Comparison of ENCODE assay signal across 11 cellular contexts in genomic region chr19:46298477-46299003, GRCh38. TPM values are rescaled to one million over a fixed set of nuclear protein-coding genes. Genes with fewer than 3 reads are reported as not detected.
A peak's percentile ranks its signal among the peaks of the same experiment; 100 is the strongest.
DNase-seq lines count a peak whose midpoint lies in the region; ATAC-seq, FAIRE-seq and TF ChIP-seq lines count a peak whose summit lies in the region.
"Had no signal": no experiment of that assay in that cellular context is flagged by ENCODE, and none has a peak within 500 bp of the region (broad histone marks: within the 10 kb centered on the region; RNA-seq: fewer than 3 reads in every experiment).

No MANE protein-coding gene starts in this region.

- no peaks in the 10 kb centered on the region for H3K9me3 Mint-ChIP-seq in T-helper 2 cell treated with Interferon-gamma antibody and Interleukin-4, amounts not matched to agents 5 μg/mL and 100 μg/mL, for 36 hours
- H3K9me3 Mint-ChIP-seq: activated naive CD8-positive, alpha-beta T cell treated with anti-CD3 and anti-CD28 coated beads, Interleukin-2, amount 10 ng/mL, durations not matched to agents 7 days and 5 days had no signal

- peak in 1 of 2 donors; percentile 1 for ATAC-seq in upper lobe of left lung (ENCODE audit: low FRiP score in 2 of 2)

- DNase-seq in NCI-H82 (lab: John Stamatoyannopoulos, UW) (peak; percentile 63), NCI-H82 treated with DMSO at 0.1 percent for 48 hours (lab: John Stamatoyannopoulos, UW; ENCODE audit: unreplicated experiment) (no peak), endothelial cell of umbilical vein (ENCODE audit: low read depth, low spot score) (peak; percentile 18), upper lobe of left lung (peak in 1 of 2 donors; percentile 36), T-helper 1 cell (no peak)
- no peak for DNase-seq in stimulated activated CD4-positive, alpha-beta T cell treated with anti-CD3 and anti-CD28 coated beads, Interleukin-4, amount 100 ng/mL, for 24 hours
- no peak for DNase-seq in T-helper 2 cell treated with Interferon-gamma antibody and Interleukin-4, amounts not matched to agents 5 μg/mL and 100 μg/mL, for 36 hours (ENCODE audit: low spot score)
- DNase-seq: activated naive CD8-positive, alpha-beta T cell treated with anti-CD3 and anti-CD28 coated beads, Interleukin-2, amount 10 ng/mL, durations not matched to agents 7 days and 5 days had no signal

- BruUV-seq in endothelial cell of umbilical vein (replicated peaks; lab: Mats Ljungman, UMichigan) = no TSS peak

- H3K27ac ChIP-seq in endothelial cell of umbilical vein (ENCODE audit: insufficient read depth, low read depth, low read length) (peak overlapping the region; percentile 25), muscle layer of duodenum (ENCODE audit: low read length) (peak overlapping the region; percentile 84), upper lobe of left lung (peak overlapping the region; percentile 92 to 99 (median 94))
- H3K27ac ChIP-seq: neutrophil had no signal

- FAIRE-seq in endothelial cell of umbilical vein (lab: Jason Lieb, UNC) = no peak

- H3K4me3 ChIP-seq in endothelial cell of umbilical vein (replicated peaks in 1 of 3; ENCODE audit: insufficient read depth in 1 of 3, low read depth in 1 of 3, low read length in 3 of 3) (peak overlapping the region in 2 of 3 experiments; percentile 21 to 24), muscle layer of duodenum (ENCODE audit: low read depth in 1 of 2, low read length in 2 of 2) (peak overlapping the region; percentile 61 to 74), upper lobe of left lung (peak overlapping the region; percentile 26 to 61 (median 57))

- peak overlapping the region; percentile 59 for H3K4me2 ChIP-seq in endothelial cell of umbilical vein (ENCODE audit: insufficient read depth, low read length)

- no peak for TF ChIP-seq POLR2A in endothelial cell of umbilical vein (IDR thresholded peaks at IDR 0.05; ENCODE audit: low read depth, low read length)
- TF ChIP-seq POLR2A in upper lobe of left lung (IDR thresholded peaks at IDR 0.05) = peak in 3 of 4 donors; percentile 12 to 56 (median 22)

- H3K36me3 ChIP-seq in endothelial cell of umbilical vein (ENCODE audit: control insufficient read depth in 2 of 2, extremely low read depth in 1 of 2, insufficient read depth in 2 of 2, low read length in 2 of 2) = no peaks in the 10 kb centered on the region
- H3K36me3 ChIP-seq in muscle layer of duodenum (ENCODE audit: control insufficient read depth in 1 of 2, insufficient read depth in 2 of 2, low read length in 2 of 2) = no peaks in the 10 kb centered on the region
- peaks cover 0 to 10% (median 0%) of the 10 kb centered on the region in 4 donors for H3K36me3 ChIP-seq in upper lobe of left lung
- H3K36me3 ChIP-seq: neutrophil had no signal

- peaks cover 29% of the 10 kb centered on the region for H3K27me3 Mint-ChIP-seq in T-helper 2 cell treated with Interferon-gamma antibody and Interleukin-4, amounts not matched to agents 5 μg/mL and 100 μg/mL, for 36 hours (ENCODE audit: low read depth)

- H3K9me3 ChIP-seq in endothelial cell of umbilical vein (replicated peaks; ENCODE audit: control insufficient read depth, insufficient read depth, low read length) = no peaks in the 10 kb centered on the region
- no peaks in the 10 kb centered on the region for H3K9me3 ChIP-seq in muscle layer of duodenum (ENCODE audit: control insufficient read depth in 1 of 2, low read length in 2 of 2)
- no peaks in the 10 kb centered on the region for H3K9me3 ChIP-seq in upper lobe of left lung
- H3K9me3 ChIP-seq: neutrophil had no signal

- H3K9me1 ChIP-seq in endothelial cell of umbilical vein (replicated peaks; ENCODE audit: control insufficient read depth, extremely low read depth, insufficient read depth, low read length) = no peaks in the 10 kb centered on the region

- H3K4me1 ChIP-seq in endothelial cell of umbilical vein (ENCODE audit: control insufficient read depth, extremely low read depth, insufficient read depth, low read length) = peaks cover 38% of the 10 kb centered on the region
- peaks cover 9 to 50% of the 10 kb centered on the region in 2 donors for H3K4me1 ChIP-seq in muscle layer of duodenum (ENCODE audit: control insufficient read depth in 1 of 2, insufficient read depth in 2 of 2, low read length in 2 of 2)
- H3K4me1 ChIP-seq in upper lobe of left lung = peaks cover 68 to 79% (median 70%) of the 10 kb centered on the region in 4 donors

- H3K27ac Mint-ChIP-seq in T-helper 2 cell treated with Interferon-gamma antibody and Interleukin-4, amounts not matched to agents 5 μg/mL and 100 μg/mL, for 36 hours = no peak overlapping the region
- H3K27ac Mint-ChIP-seq: activated naive CD8-positive, alpha-beta T cell treated with anti-CD3 and anti-CD28 coated beads, Interleukin-2, amount 10 ng/mL, durations not matched to agents 7 days and 5 days had no signal

- peak overlapping the region; percentile 31 for H2AFZ ChIP-seq in endothelial cell of umbilical vein (ENCODE audit: low read depth, low read length)

- H3K27me3 ChIP-seq in endothelial cell of umbilical vein (ENCODE audit: control insufficient read depth in 2 of 2, insufficient read depth in 2 of 2, low read length in 2 of 2) = peaks cover 0 to 13% of the 10 kb centered on the region in 2 experiments
- H3K27me3 ChIP-seq in muscle layer of duodenum (ENCODE audit: low read depth, low read length) = no peaks in the 10 kb centered on the region
- no peaks in the 10 kb centered on the region for H3K27me3 ChIP-seq in upper lobe of left lung

- CTCF ChIA-PET in endothelial cell of umbilical vein (lab: Charles Lee) = interaction anchor here (0.6 to 5.9 kb wide), 9 partner anchors 9 to 324 kb away, joined by 3 to 119 read pairs (median 3); partner anchors contain the start of gene PPP5C

- H4K20me1 ChIP-seq in endothelial cell of umbilical vein (replicated peaks; ENCODE audit: control insufficient read depth, extremely low read depth, insufficient read depth, low read length) = no peaks in the 10 kb centered on the region

- H3K79me2 ChIP-seq in endothelial cell of umbilical vein (ENCODE audit: control insufficient read depth, insufficient read depth, low read length) = no peaks in the 10 kb centered on the region

- H3K9ac ChIP-seq in endothelial cell of umbilical vein (replicated peaks; ENCODE audit: extremely low read depth, insufficient read depth, low read length) = no peak overlapping the region

- dilution Hi-C loops in endothelial cell of umbilical vein (cut with MboI; ENCODE audit: extremely low pct_ligation_motif_present, low sequenced_read_pairs) = no loop called here

- no peak for TF ChIP-seq EP300 in upper lobe of left lung (IDR thresholded peaks at IDR 0.05)

- POLR2A ChIA-PET in endothelial cell of umbilical vein (lab: Charles Lee) = interaction anchor here (0.6 to 1.6 kb wide), 4 partner anchors 9 to 309 kb away, joined by 3 to 6 read pairs (median 4); no protein-coding TSS in a partner anchor

- 0 to 12% methylated on average over 2 to 7 of the region's 7 CpGs for whole genome bisulfite sequencing in upper lobe of left lung, 2 donors

- no peaks in the 10 kb centered on the region for H3K4me1 Mint-ChIP-seq in T-helper 2 cell treated with Interferon-gamma antibody and Interleukin-4, amounts not matched to agents 5 μg/mL and 100 μg/mL, for 36 hours (ENCODE audit: low read depth)
- H3K4me1 Mint-ChIP-seq: activated naive CD8-positive, alpha-beta T cell treated with anti-CD3 and anti-CD28 coated beads, Interleukin-2, amount 10 ng/mL, durations not matched to agents 7 days and 5 days had no signal

- H3K4me3 Mint-ChIP-seq in T-helper 2 cell treated with Interferon-gamma antibody and Interleukin-4, amounts not matched to agents 5 μg/mL and 100 μg/mL, for 36 hours = no peak overlapping the region
- H3K4me3 Mint-ChIP-seq: activated naive CD8-positive, alpha-beta T cell treated with anti-CD3 and anti-CD28 coated beads, Interleukin-2, amount 10 ng/mL, durations not matched to agents 7 days and 5 days had no signal

- no peak for TF ChIP-seq CTCF in endothelial cell of umbilical vein (IDR thresholded peaks at IDR 0.05; ENCODE audit: extremely low read depth in 1 of 2, insufficient read depth in 1 of 2, low read depth in 1 of 2, low read length in 2 of 2)
- no peak for TF ChIP-seq CTCF in upper lobe of left lung (IDR thresholded peaks at IDR 0.05)

- no peaks in the 10 kb centered on the region for H3K36me3 Mint-ChIP-seq in T-helper 2 cell treated with Interferon-gamma antibody and Interleukin-4, amounts not matched to agents 5 μg/mL and 100 μg/mL, for 36 hours (ENCODE audit: low read depth)
- H3K36me3 Mint-ChIP-seq: activated naive CD8-positive, alpha-beta T cell treated with anti-CD3 and anti-CD28 coated beads, Interleukin-2, amount 10 ng/mL, durations not matched to agents 7 days and 5 days had no signal

- intact Hi-C loops in endothelial cell of umbilical vein (cut with micrococcal nuclease) = loop anchor here (1.0 to 2.0 kb wide), 3 partner anchors 9 to 49 kb away; partner anchors contain the start of gene PPP5C

TF ChIP-seq in endothelial cell of umbilical vein, 7 proteins besides CTCF, POLR2A, EP300 and RAD21 (continues in another document):
- TF ChIP-seq JUN (IDR thresholded peaks at IDR 0.05; ENCODE audit: borderline replicate concordance, insufficient read depth, insufficient read length, low read depth) = no peak
- no peak for TF ChIP-seq MYC (IDR thresholded peaks at IDR 0.05; ENCODE audit: low read depth, low read length)

RNA-seq across cellular contexts. Expression of gene HIF3A, which starts 1.7 kb away (rescaled TPM):
- total RNA-seq in endothelial cell of umbilical vein (8.1 and 8.5 TPM in 2 replicates), upper lobe of left lung (1,000 to 10,000 TPM in 1 of 6 donors, 100 to 1,000 TPM in 1, 10 to 100 TPM in 4; 42.3 to 1,057 (median 61.3) TPM)
- polyA plus RNA-seq in endothelial cell of umbilical vein = 5.6 and 8.5 TPM in 2 replicates
- 3.4 and 5.3 TPM in 2 replicates for polyA plus RNA-seq in endothelial cell of umbilical vein (2011; cell fraction: cytosol; rRNA removed)
- polyA plus RNA-seq in endothelial cell of umbilical vein (2011; cell fraction: nucleus; rRNA removed) = 14.1 and 15.9 TPM in 2 replicates
- 0.78 and 1.1 TPM in 2 replicates for polyA plus RNA-seq in endothelial cell of umbilical vein (2012)
- polyA minus RNA-seq in endothelial cell of umbilical vein = 5.6 and 9.1 TPM in 2 replicates
- 0.31 TPM for polyA minus RNA-seq in endothelial cell of umbilical vein (2011; cell fraction: cytosol; rRNA and poly(A)+ RNA removed)
- polyA minus RNA-seq in endothelial cell of umbilical vein (2011; cell fraction: nucleus; rRNA and poly(A)+ RNA removed) = 12.1 and 14.6 TPM in 2 replicates
- total RNA-seq: activated naive CD8-positive, alpha-beta T cell treated with anti-CD3 and anti-CD28 coated beads, Interleukin-2, amount 10 ng/mL, durations not matched to agents 7 days and 5 days; M059J had no signal

RNA-seq across cellular contexts. Expression of gene PPP5C, which starts 48.3 kb away (rescaled TPM):
- total RNA-seq in endothelial cell of umbilical vein (102 and 114 TPM in 2 replicates), upper lobe of left lung (100 to 1,000 TPM in 1 of 6 donors, 10 to 100 TPM in 5; 54.7 to 120 (median 66.0) TPM)
- polyA plus RNA-seq in endothelial cell of umbilical vein = 157 and 172 TPM in 2 replicates
- 176 and 178 TPM in 2 replicates for polyA plus RNA-seq in endothelial cell of umbilical vein (2011; cell fraction: cytosol; rRNA removed)
- 344 and 359 TPM in 2 replicates for polyA plus RNA-seq in endothelial cell of umbilical vein (2011; cell fraction: nucleus; rRNA removed)
- polyA plus RNA-seq in endothelial cell of umbilical vein (2012) = 80.6 and 99.1 TPM in 2 replicates
- polyA minus RNA-seq in endothelial cell of umbilical vein = 147 and 200 TPM in 2 replicates
- polyA minus RNA-seq in endothelial cell of umbilical vein (2011; cell fraction: cytosol; rRNA and poly(A)+ RNA removed) = 52.9 TPM
- polyA minus RNA-seq in endothelial cell of umbilical vein (2011; cell fraction: nucleus; rRNA and poly(A)+ RNA removed) = 117 and 126 TPM in 2 replicates

Comparison
In these comparisons a context has a peak if more than half of its experiments do, and no peak if none do; other contexts are left out.
1. DNase-seq: peak in NCI-H82 (single experiment) and endothelial cell of umbilical vein (single experiment); none in NCI-H82 treated with DMSO at 0.1 percent for 48 hours (single experiment), T-helper 1 cell (0 of 5), stimulated activated CD4-positive, alpha-beta T cell treated with anti-CD3 and anti-CD28 coated beads, Interleukin-4, amount 100 ng/mL, for 24 hours (single experiment) and T-helper 2 cell treated with Interferon-gamma antibody and Interleukin-4, amounts not matched to agents 5 μg/mL and 100 μg/mL, for 36 hours (single experiment).
2. H3K27ac ChIP-seq: peak in every context shown above with its lines; median percentile 94 in upper lobe of left lung; 84 in muscle layer of duodenum; 25 in endothelial cell of umbilical vein.
3. Peak in every context shown above with its lines, with median percentiles within 50 percentile points of each other: H3K4me3 ChIP-seq.